Comparison of ENCODE assay signal across 1 cellular context in the genomic region with DNA sequence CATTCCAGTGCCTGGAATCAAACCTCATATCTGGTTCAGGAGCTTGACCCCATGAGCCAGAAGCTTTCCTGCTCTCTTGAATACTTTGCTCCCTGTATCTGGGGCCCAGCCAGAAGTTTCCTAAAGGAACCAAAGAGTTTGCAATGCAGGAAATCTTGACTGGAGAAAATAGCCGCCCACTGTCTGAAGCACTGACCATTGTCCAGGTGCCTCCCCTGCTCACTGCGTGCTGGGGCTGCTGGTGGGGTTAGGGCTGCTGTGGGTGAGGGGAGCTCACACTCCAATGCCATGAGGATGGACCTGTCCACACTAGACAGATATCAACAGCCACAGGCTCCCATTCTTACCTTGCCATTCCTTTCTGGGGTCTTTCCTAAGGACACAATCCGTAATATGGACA.
TF ChIP-seq lines count a peak whose summit lies in the region.

No MANE protein-coding gene starts in this region.

TF ChIP-seq in GM23338, 12 proteins besides CTCF, POLR2A, EP300 and RAD21:
- no peak for TF ChIP-seq ETS1 (IDR thresholded peaks at IDR 0.05)
- TF ChIP-seq EZH2phosphoT487 (IDR thresholded peaks at IDR 0.05; ENCODE audit: unreplicated experiment), result no peak
- no peak for TF ChIP-seq POLR2AphosphoS5 (IDR thresholded peaks at IDR 0.05; ENCODE audit: low read depth)
- no peak for TF ChIP-seq JUNB (IDR thresholded peaks at IDR 0.05; ENCODE audit: unreplicated experiment)
- no peak for TF ChIP-seq NANOG (IDR thresholded peaks at IDR 0.05; ENCODE audit: borderline replicate concordance)
- no peak for TF ChIP-seq STAT1 (IDR thresholded peaks at IDR 0.05; ENCODE audit: unreplicated experiment)
- TF ChIP-seq REST (IDR thresholded peaks at IDR 0.05; ENCODE audit: unreplicated experiment), result no peak
- no peak for TF ChIP-seq ZNF331 (CRISPR knock-in tag; IDR thresholded peaks at IDR 0.05; ENCODE audit: low read depth)
- TF ChIP-seq EZH2 (IDR thresholded peaks at IDR 0.05; ENCODE audit: low read depth, unreplicated experiment), result no peak
TF ChIP-seq in GM23338: peak in this region for 0.
